In the genomic region with DNA sequence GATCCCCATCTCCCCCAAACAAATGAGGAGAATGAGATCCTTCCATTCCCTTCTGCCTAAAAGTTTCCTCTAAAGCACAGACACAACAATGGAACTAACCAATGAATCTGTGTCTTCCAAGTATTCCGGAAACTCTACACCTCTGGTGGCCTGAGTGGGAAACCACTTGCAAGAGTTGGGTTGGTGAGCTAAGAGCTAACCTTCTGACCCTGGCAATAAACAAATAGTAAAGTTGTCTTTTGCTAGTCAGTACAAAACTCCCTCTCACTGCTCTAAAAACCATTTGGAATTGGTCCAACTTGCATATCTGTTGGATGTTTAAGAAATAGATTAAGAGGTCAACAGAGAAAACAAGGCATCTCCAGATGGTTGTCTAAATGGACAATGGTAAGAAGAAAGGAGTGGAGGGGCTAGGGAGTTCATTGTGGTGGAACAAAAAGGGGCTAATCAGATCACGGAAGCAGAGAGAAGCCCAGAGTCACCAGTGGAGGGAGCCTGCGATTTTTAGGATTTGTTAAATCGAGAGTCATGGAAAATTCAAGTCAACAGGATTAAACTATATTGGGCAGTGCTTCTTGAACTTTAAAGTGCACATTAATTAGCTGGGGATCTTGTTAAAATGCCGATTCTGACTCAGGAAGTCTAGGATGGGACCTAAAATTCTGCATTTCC, we compare ENCODE assay signal across 1 cellular context.
TF ChIP-seq lines count a peak whose summit lies in the region.

No MANE protein-coding gene starts in this region.

TF ChIP-seq in GM23338, 12 proteins besides CTCF, POLR2A, EP300 and RAD21 (continued from another document):
- TF ChIP-seq, protein P1, sequence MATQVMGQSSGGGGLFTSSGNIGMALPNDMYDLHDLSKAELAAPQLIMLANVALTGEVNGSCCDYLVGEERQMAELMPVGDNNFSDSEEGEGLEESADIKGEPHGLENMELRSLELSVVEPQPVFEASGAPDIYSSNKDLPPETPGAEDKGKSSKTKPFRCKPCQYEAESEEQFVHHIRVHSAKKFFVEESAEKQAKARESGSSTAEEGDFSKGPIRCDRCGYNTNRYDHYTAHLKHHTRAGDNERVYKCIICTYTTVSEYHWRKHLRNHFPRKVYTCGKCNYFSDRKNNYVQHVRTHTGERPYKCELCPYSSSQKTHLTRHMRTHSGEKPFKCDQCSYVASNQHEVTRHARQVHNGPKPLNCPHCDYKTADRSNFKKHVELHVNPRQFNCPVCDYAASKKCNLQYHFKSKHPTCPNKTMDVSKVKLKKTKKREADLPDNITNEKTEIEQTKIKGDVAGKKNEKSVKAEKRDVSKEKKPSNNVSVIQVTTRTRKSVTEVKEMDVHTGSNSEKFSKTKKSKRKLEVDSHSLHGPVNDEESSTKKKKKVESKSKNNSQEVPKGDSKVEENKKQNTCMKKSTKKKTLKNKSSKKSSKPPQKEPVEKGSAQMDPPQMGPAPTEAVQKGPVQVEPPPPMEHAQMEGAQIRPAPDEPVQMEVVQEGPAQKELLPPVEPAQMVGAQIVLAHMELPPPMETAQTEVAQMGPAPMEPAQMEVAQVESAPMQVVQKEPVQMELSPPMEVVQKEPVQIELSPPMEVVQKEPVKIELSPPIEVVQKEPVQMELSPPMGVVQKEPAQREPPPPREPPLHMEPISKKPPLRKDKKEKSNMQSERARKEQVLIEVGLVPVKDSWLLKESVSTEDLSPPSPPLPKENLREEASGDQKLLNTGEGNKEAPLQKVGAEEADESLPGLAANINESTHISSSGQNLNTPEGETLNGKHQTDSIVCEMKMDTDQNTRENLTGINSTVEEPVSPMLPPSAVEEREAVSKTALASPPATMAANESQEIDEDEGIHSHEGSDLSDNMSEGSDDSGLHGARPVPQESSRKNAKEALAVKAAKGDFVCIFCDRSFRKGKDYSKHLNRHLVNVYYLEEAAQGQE (IDR thresholded peaks at IDR 0.05; ENCODE audit: unreplicated experiment) = no peak
- no peak for TF ChIP-seq STAT1 (IDR thresholded peaks at IDR 0.05; ENCODE audit: unreplicated experiment)
- no peak for TF ChIP-seq ZNF114 (CRISPR knock-in tag; IDR thresholded peaks at IDR 0.05)
- TF ChIP-seq, protein P2, sequence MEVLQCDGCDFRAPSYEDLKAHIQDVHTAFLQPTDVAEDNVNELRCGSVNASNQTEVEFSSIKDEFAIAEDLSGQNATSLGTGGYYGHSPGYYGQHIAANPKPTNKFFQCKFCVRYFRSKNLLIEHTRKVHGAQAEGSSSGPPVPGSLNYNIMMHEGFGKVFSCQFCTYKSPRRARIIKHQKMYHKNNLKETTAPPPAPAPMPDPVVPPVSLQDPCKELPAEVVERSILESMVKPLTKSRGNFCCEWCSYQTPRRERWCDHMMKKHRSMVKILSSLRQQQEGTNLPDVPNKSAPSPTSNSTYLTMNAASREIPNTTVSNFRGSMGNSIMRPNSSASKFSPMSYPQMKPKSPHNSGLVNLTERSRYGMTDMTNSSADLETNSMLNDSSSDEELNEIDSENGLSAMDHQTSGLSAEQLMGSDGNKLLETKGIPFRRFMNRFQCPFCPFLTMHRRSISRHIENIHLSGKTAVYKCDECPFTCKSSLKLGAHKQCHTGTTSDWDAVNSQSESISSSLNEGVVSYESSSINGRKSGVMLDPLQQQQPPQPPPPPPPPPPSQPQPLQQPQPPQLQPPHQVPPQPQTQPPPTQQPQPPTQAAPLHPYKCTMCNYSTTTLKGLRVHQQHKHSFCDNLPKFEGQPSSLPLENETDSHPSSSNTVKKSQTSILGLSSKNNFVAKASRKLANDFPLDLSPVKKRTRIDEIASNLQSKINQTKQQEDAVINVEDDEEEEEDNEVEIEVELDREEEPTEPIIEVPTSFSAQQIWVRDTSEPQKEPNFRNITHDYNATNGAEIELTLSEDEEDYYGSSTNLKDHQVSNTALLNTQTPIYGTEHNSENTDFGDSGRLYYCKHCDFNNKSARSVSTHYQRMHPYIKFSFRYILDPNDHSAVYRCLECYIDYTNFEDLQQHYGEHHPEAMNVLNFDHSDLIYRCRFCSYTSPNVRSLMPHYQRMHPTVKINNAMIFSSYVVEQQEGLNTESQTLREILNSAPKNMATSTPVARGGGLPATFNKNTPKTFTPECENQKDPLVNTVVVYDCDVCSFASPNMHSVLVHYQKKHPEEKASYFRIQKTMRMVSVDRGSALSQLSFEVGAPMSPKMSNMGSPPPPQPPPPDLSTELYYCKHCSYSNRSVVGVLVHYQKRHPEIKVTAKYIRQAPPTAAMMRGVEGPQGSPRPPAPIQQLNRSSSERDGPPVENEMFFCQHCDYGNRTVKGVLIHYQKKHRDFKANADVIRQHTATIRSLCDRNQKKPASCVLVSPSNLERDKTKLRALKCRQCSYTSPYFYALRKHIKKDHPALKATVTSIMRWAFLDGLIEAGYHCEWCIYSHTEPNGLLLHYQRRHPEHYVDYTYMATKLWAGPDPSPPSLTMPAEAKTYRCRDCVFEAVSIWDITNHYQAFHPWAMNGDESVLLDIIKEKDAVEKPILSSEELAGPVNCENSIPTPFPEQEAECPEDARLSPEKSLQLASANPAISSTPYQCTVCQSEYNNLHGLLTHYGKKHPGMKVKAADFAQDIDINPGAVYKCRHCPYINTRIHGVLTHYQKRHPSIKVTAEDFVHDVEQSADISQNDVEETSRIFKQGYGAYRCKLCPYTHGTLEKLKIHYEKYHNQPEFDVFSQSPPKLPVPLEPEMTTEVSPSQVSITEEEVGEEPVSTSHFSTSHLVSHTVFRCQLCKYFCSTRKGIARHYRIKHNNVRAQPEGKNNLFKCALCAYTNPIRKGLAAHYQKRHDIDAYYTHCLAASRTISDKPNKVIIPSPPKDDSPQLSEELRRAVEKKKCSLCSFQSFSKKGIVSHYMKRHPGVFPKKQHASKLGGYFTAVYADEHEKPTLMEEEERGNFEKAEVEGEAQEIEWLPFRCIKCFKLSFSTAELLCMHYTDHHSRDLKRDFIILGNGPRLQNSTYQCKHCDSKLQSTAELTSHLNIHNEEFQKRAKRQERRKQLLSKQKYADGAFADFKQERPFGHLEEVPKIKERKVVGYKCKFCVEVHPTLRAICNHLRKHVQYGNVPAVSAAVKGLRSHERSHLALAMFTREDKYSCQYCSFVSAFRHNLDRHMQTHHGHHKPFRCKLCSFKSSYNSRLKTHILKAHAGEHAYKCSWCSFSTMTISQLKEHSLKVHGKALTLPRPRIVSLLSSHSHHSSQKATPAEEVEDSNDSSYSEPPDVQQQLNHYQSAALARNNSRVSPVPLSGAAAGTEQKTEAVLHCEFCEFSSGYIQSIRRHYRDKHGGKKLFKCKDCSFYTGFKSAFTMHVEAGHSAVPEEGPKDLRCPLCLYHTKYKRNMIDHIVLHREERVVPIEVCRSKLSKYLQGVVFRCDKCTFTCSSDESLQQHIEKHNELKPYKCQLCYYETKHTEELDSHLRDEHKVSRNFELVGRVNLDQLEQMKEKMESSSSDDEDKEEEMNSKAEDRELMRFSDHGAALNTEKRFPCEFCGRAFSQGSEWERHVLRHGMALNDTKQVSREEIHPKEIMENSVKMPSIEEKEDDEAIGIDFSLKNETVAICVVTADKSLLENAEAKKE (CRISPR knock-in tag; IDR thresholded peaks at IDR 0.05) = no peak
- no peak for TF ChIP-seq EZH2phosphoT487 (IDR thresholded peaks at IDR 0.05; ENCODE audit: unreplicated experiment)
- no peak for TF ChIP-seq EZH2 (IDR thresholded peaks at IDR 0.05; ENCODE audit: low read depth, unreplicated experiment)
